In the genomic region with DNA sequence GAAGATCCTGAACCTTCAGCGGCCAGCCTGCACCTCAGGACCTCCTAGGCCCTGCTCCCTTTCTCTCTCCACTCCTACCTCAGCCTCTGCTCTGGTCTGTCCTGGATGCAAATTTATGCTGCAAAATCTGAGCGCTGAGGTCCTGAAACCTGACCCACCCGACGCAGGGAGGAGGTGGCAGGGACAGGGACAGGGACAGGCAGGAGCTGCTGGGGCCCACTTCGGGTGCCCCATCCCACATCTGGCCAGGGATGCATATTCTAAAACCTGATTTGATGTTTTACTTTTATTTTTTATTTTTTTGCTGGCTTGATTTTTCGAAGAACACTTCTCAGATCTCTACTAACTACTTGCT, we compare ENCODE assay signal across 15 cellular contexts. TPM values are rescaled to one million over a fixed set of nuclear protein-coding genes. Genes with fewer than 3 reads are reported as not detected.
DNase-seq lines count a peak whose midpoint lies in the region; ATAC-seq and TF ChIP-seq lines count a peak whose summit lies in the region.
"Had no signal": no experiment of that assay in that cellular context is flagged by ENCODE, and none has a peak within 500 bp of the region (broad histone marks: within the 10 kb centered on the region; RNA-seq: fewer than 3 reads in every experiment).

No MANE protein-coding gene starts in this region.

- H3K4me3 Mint-ChIP-seq in activated T-cell treated with anti-CD3 and anti-CD28 coated beads, Interleukin-2, amount 50 U/mL, for 4 hours = peak overlapping the region; percentile 24
- H3K4me3 Mint-ChIP-seq in T-cell (peak overlapping the region in 2 of 3 donors; percentile 25 to 65), osteocyte (ENCODE audit: unreplicated experiment) (peak overlapping the region; percentile 39)
- H3K4me3 Mint-ChIP-seq in activated CD8-positive, alpha-beta T cell treated with anti-CD3 and anti-CD28 coated beads, Interleukin-2, amount 10 ng/mL, durations not matched to agents 7 days and 5 days = no peak overlapping the region

- H3K4me1 ChIP-seq in iPS-18a (ENCODE audit: control insufficient read depth, low read depth, low read length) = peaks cover 10% of the 10 kb centered on the region
- H3K4me1 ChIP-seq in BE2C = no peaks in the 10 kb centered on the region
- H3K4me1 ChIP-seq: ascending aorta had no signal

- no peaks in the 10 kb centered on the region for H3K9me3 ChIP-seq in iPS-18a (ENCODE audit: control insufficient read depth, low read depth, low read length)
- H3K9me3 ChIP-seq in BE2C = no peaks in the 10 kb centered on the region
- H3K9me3 ChIP-seq: ascending aorta had no signal

- ATAC-seq in activated T-cell treated with anti-CD3 and anti-CD28 coated beads, Interleukin-2, amount 50 U/mL, for 4 hours = peak in 1 of 2 donors; percentile 9
- no peak for ATAC-seq in T-cell (replicated peaks in 1 of 4)
- ATAC-seq in GM18511 (IDR thresholded peaks at IDR 0.05; ENCODE audit: unreplicated experiment) = no peak
- ATAC-seq in activated CD8-positive, alpha-beta T cell treated with anti-CD3 and anti-CD28 coated beads, Interleukin-2, amount 10 ng/mL, durations not matched to agents 7 days and 5 days = no peak
- ATAC-seq: stimulated activated naive CD8-positive, alpha-beta T cell treated with anti-CD3 and anti-CD28 coated beads, Interleukin-15, Interleukin-2, amounts not matched to agents 100 U/mL and 50 U/mL, for 24 hours had no signal

- peaks cover 73% of the 10 kb centered on the region for H3K27me3 Mint-ChIP-seq in activated T-cell treated with anti-CD3 and anti-CD28 coated beads, Interleukin-2, amount 50 U/mL, for 4 hours (ENCODE audit: low read depth)
- H3K27me3 Mint-ChIP-seq in T-cell = peaks cover 61 to 81% of the 10 kb centered on the region in 2 donors
- H3K27me3 Mint-ChIP-seq in osteocyte (ENCODE audit: unreplicated experiment) = peaks cover 77% of the 10 kb centered on the region
- peaks cover 72% of the 10 kb centered on the region for H3K27me3 Mint-ChIP-seq in activated CD8-positive, alpha-beta T cell treated with anti-CD3 and anti-CD28 coated beads, Interleukin-2, amount 10 ng/mL, durations not matched to agents 7 days and 5 days (ENCODE audit: low read depth)

- H3K27me3 ChIP-seq in iPS-18a (ENCODE audit: control insufficient read depth, insufficient read depth, low read length) (peaks cover 49% of the 10 kb centered on the region), BE2C (peaks cover 72% of the 10 kb centered on the region)

- no peak overlapping the region for H3K9ac ChIP-seq in iPS-18a (ENCODE audit: low read length)

- CTCF ChIA-PET in T-cell (lab: Charles Lee) = no interaction called here
- CTCF ChIA-PET in activated CD8-positive, alpha-beta T cell treated with anti-CD3 and anti-CD28 coated beads, Interleukin-2, amount 10 ng/mL, durations not matched to agents 7 days and 5 days (lab: Charles Lee) = no interaction called here

- H3K4me3 ChIP-seq in iPS-18a (ENCODE audit: low read length) (peak overlapping the region; percentile 69), BE2C (ENCODE audit: low read depth, low read length) (no peak overlapping the region)

- H3K4me1 Mint-ChIP-seq in activated T-cell treated with anti-CD3 and anti-CD28 coated beads, Interleukin-2, amount 50 U/mL, for 4 hours (ENCODE audit: low read depth) = peaks cover 9% of the 10 kb centered on the region
- H3K4me1 Mint-ChIP-seq in T-cell (peaks cover 4 to 15% (median 11%) of the 10 kb centered on the region in 3 donors), osteocyte (ENCODE audit: unreplicated experiment) (peaks cover 19% of the 10 kb centered on the region)
- peaks cover 6% of the 10 kb centered on the region for H3K4me1 Mint-ChIP-seq in activated CD8-positive, alpha-beta T cell treated with anti-CD3 and anti-CD28 coated beads, Interleukin-2, amount 10 ng/mL, durations not matched to agents 7 days and 5 days (ENCODE audit: low read depth)

- no peak for DNase-seq in activated T-cell treated with anti-CD3 and anti-CD28 coated beads, Interleukin-2, amount 50 U/mL, for 4 hours
- no peak for DNase-seq in activated T-cell treated with anti-CD3 and anti-CD28 coated beads, Interleukin-2, amount 50 U/mL, for 1 hour
- no peak for DNase-seq in T-cell
- DNase-seq in osteocyte (ENCODE audit: extremely low spot score, unreplicated experiment) = no peak
- DNase-seq in BE2C = no peak
- no peak for DNase-seq in activated CD8-positive, alpha-beta T cell treated with anti-CD3 and anti-CD28 coated beads, Interleukin-2, amount 10 ng/mL, durations not matched to agents 7 days and 5 days
- DNase-seq: CD8-positive, alpha-beta memory T cell; DND-41; NCI-H2081 treated with DMSO at 0.1 percent for 48 hours; stimulated activated CD4-positive, alpha-beta T cell treated with anti-CD3 and anti-CD28 coated beads, Interleukin-12 subunit alpha, Interleukin-12 subunit beta, amount 100 ng/mL, for 4 hours; stimulated activated naive CD8-positive, alpha-beta T cell treated with anti-CD3 and anti-CD28 coated beads, Interleukin-15, Interleukin-2, amounts not matched to agents 100 U/mL and 50 U/mL, for 24 hours had no signal

- POLR2A ChIA-PET in T-cell (lab: Charles Lee) = no interaction called here
- POLR2A ChIA-PET in activated CD8-positive, alpha-beta T cell treated with anti-CD3 and anti-CD28 coated beads, Interleukin-2, amount 10 ng/mL, durations not matched to agents 7 days and 5 days (lab: Charles Lee) = no interaction called here

- H3K9me3 Mint-ChIP-seq in activated T-cell treated with anti-CD3 and anti-CD28 coated beads, Interleukin-2, amount 50 U/mL, for 4 hours = no peaks in the 10 kb centered on the region
- H3K9me3 Mint-ChIP-seq in T-cell (no peaks in the 10 kb centered on the region), osteocyte (ENCODE audit: unreplicated experiment) (no peaks in the 10 kb centered on the region)
- no peaks in the 10 kb centered on the region for H3K9me3 Mint-ChIP-seq in activated CD8-positive, alpha-beta T cell treated with anti-CD3 and anti-CD28 coated beads, Interleukin-2, amount 10 ng/mL, durations not matched to agents 7 days and 5 days (ENCODE audit: insufficient read depth)
- H3K9me3 Mint-ChIP-seq: CD8-positive, alpha-beta memory T cell had no signal

- H3K36me3 ChIP-seq in iPS-18a (ENCODE audit: control insufficient read depth, low read depth, low read length) (no peaks in the 10 kb centered on the region), BE2C (no peaks in the 10 kb centered on the region)
- H3K36me3 ChIP-seq: ascending aorta had no signal

- peak overlapping the region in 1 of 2 donors; percentile 39 for H3K27ac Mint-ChIP-seq in T-cell
- H3K27ac Mint-ChIP-seq in osteocyte (ENCODE audit: unreplicated experiment) = no peak overlapping the region
- H3K27ac Mint-ChIP-seq in activated CD8-positive, alpha-beta T cell treated with anti-CD3 and anti-CD28 coated beads, Interleukin-2, amount 10 ng/mL, durations not matched to agents 7 days and 5 days = no peak overlapping the region

- H3K36me3 Mint-ChIP-seq in activated T-cell treated with anti-CD3 and anti-CD28 coated beads, Interleukin-2, amount 50 U/mL, for 4 hours (ENCODE audit: insufficient read depth) = no peaks in the 10 kb centered on the region
- H3K36me3 Mint-ChIP-seq in T-cell (no peaks in the 10 kb centered on the region), osteocyte (ENCODE audit: unreplicated experiment) (no peaks in the 10 kb centered on the region)
- H3K36me3 Mint-ChIP-seq in activated CD8-positive, alpha-beta T cell treated with anti-CD3 and anti-CD28 coated beads, Interleukin-2, amount 10 ng/mL, durations not matched to agents 7 days and 5 days (ENCODE audit: low read depth) = no peaks in the 10 kb centered on the region
- H3K36me3 Mint-ChIP-seq: CD8-positive, alpha-beta memory T cell had no signal

- no peak for TF ChIP-seq CTCF in osteocyte (IDR thresholded peaks at IDR 0.05)
- TF ChIP-seq CTCF in BE2C (IDR thresholded peaks at IDR 0.05; ENCODE audit: low read depth, low read length) = no peak

- H3K27ac ChIP-seq in iPS-18a (ENCODE audit: low read length) = no peak overlapping the region
- H3K27ac ChIP-seq: ascending aorta, coronary artery had no signal

RNA-seq across cellular contexts. Expression of gene PVALB, which starts 0.6 kb away (rescaled TPM):
- not detected for total RNA-seq in activated T-cell treated with anti-CD3 and anti-CD28 coated beads, Interleukin-2, amount 50 U/mL, for 4 hours
- not detected for total RNA-seq in T-cell
- 0.94 TPM in 1 of 2 replicates, not detected in the other for total RNA-seq in osteocyte
- not detected for polyA plus RNA-seq in BE2C (2012; ENCODE audit: insufficient read depth, insufficient read length, low read depth)
- total RNA-seq in activated CD8-positive, alpha-beta T cell treated with anti-CD3 and anti-CD28 coated beads, Interleukin-2, amount 10 ng/mL, durations not matched to agents 7 days and 5 days = not detected
- total RNA-seq: ascending aorta; CD8-positive, alpha-beta memory T cell had no signal
- polyA plus RNA-seq: CD8-positive, alpha-beta memory T cell had no signal

RNA-seq across cellular contexts. Expression of gene IFT27, which starts 41.5 kb away (rescaled TPM):
- 10 to 100 TPM; 19.5 to 25.5 (median 25.2) TPM for total RNA-seq in activated T-cell treated with anti-CD3 and anti-CD28 coated beads, Interleukin-2, amount 50 U/mL, for 4 hours
- total RNA-seq in T-cell = 10 to 100 TPM; 19.1 to 34.5 (median 32.0) TPM
- total RNA-seq in osteocyte = 30.5 and 36.9 TPM in 2 replicates
- 21.9 TPM for polyA plus RNA-seq in BE2C (2012; ENCODE audit: insufficient read depth, insufficient read length, low read depth)
- 10 to 100 TPM; 26.5 to 27.2 TPM for total RNA-seq in activated CD8-positive, alpha-beta T cell treated with anti-CD3 and anti-CD28 coated beads, Interleukin-2, amount 10 ng/mL, durations not matched to agents 7 days and 5 days

RNA-seq across cellular contexts. Expression of gene NCF4, which starts 43.4 kb away (rescaled TPM):
- total RNA-seq in activated T-cell treated with anti-CD3 and anti-CD28 coated beads, Interleukin-2, amount 50 U/mL, for 4 hours = 1 to 10 TPM; 1.2 to 2.3 (median 1.4) TPM
- total RNA-seq in T-cell (10 to 100 TPM in 4 of 5 donors, 1 to 10 TPM in 1; 8.0 to 23.6 (median 15.9) TPM), osteocyte (not detected in 2 replicates)
- not detected for polyA plus RNA-seq in BE2C (2012; ENCODE audit: insufficient read depth, insufficient read length, low read depth)
- total RNA-seq in activated CD8-positive, alpha-beta T cell treated with anti-CD3 and anti-CD28 coated beads, Interleukin-2, amount 10 ng/mL, durations not matched to agents 7 days and 5 days = 10 to 100 TPM; 44.1 to 48.2 TPM
